ENCODE assay signal across 1 cellular context in genomic region chr2:174022431-174022830, GRCh38.
TF ChIP-seq lines count a peak whose summit lies in the region.

No MANE protein-coding gene starts in this region.

TF ChIP-seq in GM23338, 12 proteins besides CTCF, POLR2A, EP300 and RAD21 (continued from another document):
- TF ChIP-seq ETS1 (IDR thresholded peaks at IDR 0.05), result no peak
- TF ChIP-seq EZH2 (IDR thresholded peaks at IDR 0.05; ENCODE audit: low read depth, unreplicated experiment), result no peak
- no peak for TF ChIP-seq ZNF331 (CRISPR knock-in tag; IDR thresholded peaks at IDR 0.05; ENCODE audit: low read depth)
- TF ChIP-seq REST (IDR thresholded peaks at IDR 0.05; ENCODE audit: unreplicated experiment), result no peak
- TF ChIP-seq ZNF114 (CRISPR knock-in tag; IDR thresholded peaks at IDR 0.05), result no peak
- no peak for TF ChIP-seq ZNF462 (CRISPR knock-in tag; IDR thresholded peaks at IDR 0.05)
- TF ChIP-seq NANOG (IDR thresholded peaks at IDR 0.05; ENCODE audit: borderline replicate concordance), result no peak
